Comparison of ENCODE assay signal across 1 cellular context in the genomic region with DNA sequence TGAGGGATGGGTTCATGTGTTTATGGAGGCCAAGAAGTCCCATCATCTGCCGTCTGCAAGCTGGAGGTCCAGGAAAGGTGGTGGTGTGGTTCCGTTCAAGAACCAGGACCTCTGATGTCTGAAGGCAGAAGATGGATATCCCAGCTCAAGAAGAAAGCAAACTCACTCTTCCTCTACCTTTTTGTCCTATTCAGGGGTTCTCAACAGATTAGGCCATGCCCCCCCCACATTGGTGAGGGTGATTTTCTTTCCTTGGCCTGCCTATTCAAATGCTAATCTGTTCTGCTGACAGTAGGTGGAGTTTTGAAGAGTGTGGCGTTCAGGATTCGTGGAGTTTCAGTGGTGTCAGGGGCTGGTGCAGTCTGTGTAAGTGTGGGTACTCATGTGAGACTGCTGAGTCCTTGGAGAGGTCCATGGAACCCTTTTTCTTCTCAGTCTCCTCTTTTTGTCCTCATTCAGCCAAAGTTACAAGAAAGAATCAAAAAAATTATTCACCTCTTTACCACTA.
TF ChIP-seq lines count a peak whose summit lies in the region.

No MANE protein-coding gene starts in this region.

TF ChIP-seq in HepG2, 621 proteins besides CTCF, POLR2A, EP300 and RAD21:
- TF ChIP-seq, protein P1, sequence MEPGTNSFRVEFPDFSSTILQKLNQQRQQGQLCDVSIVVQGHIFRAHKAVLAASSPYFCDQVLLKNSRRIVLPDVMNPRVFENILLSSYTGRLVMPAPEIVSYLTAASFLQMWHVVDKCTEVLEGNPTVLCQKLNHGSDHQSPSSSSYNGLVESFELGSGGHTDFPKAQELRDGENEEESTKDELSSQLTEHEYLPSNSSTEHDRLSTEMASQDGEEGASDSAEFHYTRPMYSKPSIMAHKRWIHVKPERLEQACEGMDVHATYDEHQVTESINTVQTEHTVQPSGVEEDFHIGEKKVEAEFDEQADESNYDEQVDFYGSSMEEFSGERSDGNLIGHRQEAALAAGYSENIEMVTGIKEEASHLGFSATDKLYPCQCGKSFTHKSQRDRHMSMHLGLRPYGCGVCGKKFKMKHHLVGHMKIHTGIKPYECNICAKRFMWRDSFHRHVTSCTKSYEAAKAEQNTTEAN (CRISPR knock-in tag; conservative IDR thresholded peaks at IDR 0.05), result no peak
- TF ChIP-seq, protein P2, sequence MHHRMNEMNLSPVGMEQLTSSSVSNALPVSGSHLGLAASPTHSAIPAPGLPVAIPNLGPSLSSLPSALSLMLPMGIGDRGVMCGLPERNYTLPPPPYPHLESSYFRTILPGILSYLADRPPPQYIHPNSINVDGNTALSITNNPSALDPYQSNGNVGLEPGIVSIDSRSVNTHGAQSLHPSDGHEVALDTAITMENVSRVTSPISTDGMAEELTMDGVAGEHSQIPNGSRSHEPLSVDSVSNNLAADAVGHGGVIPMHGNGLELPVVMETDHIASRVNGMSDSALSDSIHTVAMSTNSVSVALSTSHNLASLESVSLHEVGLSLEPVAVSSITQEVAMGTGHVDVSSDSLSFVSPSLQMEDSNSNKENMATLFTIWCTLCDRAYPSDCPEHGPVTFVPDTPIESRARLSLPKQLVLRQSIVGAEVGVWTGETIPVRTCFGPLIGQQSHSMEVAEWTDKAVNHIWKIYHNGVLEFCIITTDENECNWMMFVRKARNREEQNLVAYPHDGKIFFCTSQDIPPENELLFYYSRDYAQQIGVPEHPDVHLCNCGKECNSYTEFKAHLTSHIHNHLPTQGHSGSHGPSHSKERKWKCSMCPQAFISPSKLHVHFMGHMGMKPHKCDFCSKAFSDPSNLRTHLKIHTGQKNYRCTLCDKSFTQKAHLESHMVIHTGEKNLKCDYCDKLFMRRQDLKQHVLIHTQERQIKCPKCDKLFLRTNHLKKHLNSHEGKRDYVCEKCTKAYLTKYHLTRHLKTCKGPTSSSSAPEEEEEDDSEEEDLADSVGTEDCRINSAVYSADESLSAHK (CRISPR knock-in tag; IDR thresholded peaks at IDR 0.05; ENCODE audit: borderline replicate concordance), result no peak
- TF ChIP-seq, protein P3, sequence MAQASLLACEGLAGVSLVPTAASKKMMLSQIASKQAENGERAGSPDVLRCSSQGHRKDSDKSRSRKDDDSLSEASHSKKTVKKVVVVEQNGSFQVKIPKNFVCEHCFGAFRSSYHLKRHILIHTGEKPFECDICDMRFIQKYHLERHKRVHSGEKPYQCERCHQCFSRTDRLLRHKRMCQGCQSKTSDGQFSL (CRISPR knock-in tag; IDR thresholded peaks at IDR 0.05), result 0 out of 2 replicates have a peak, but pooled peaks have one; percentile 51
- TF ChIP-seq ZSCAN9 (CRISPR knock-in tag; IDR thresholded peaks at IDR 0.05; ENCODE audit: borderline replicate concordance), result no peak
